Comparison of ENCODE assay signal across 15 cellular contexts in genomic region chr10:44297963-44298362, GRCh38.
DNase-seq lines count a peak whose midpoint lies in the region; ATAC-seq and TF ChIP-seq lines count a peak whose summit lies in the region.
"Had no signal": no experiment of that assay in that cellular context is flagged by ENCODE, and none has a peak within 500 bp of the region (broad histone marks: within the 10 kb centered on the region; RNA-seq: fewer than 3 reads in every experiment).

No MANE protein-coding gene starts in this region.

- DNase-seq in activated CD8-positive, alpha-beta T cell treated with anti-CD3 and anti-CD28 coated beads, Interleukin-2, amount 10 ng/mL, durations not matched to agents 7 days and 5 days = peak; percentile 6
- DNase-seq in activated CD8-positive, alpha-beta T cell treated with anti-CD3 and anti-CD28 coated beads for 36 hours = no peak
- DNase-seq in endodermal cell = peak; percentile 55
- no peak for DNase-seq in activated effector memory CD4-positive, alpha-beta T cell treated with Interleukin-2 at 50 U/mL for 16 hours
- no peak for DNase-seq in stimulated activated CD4-positive, alpha-beta T cell treated with anti-CD3 and anti-CD28 coated beads, Interleukin-4, amount 100 ng/mL, for 4 hours
- no peak for DNase-seq in stimulated activated CD4-positive, alpha-beta T cell treated with anti-CD3 and anti-CD28 coated beads, Interleukin-4, amount 100 ng/mL, for 24 hours
- DNase-seq: 8988T; AML-193; Caco-2; CD8-positive, alpha-beta memory T cell; GF-D8; IMR-90 had no signal

- CTCF ChIA-PET in activated CD8-positive, alpha-beta T cell treated with anti-CD3 and anti-CD28 coated beads, Interleukin-2, amount 10 ng/mL, durations not matched to agents 7 days and 5 days (lab: Charles Lee) = no interaction called here
- CTCF ChIA-PET in activated CD8-positive, alpha-beta T cell treated with anti-CD3 and anti-CD28 coated beads for 36 hours (lab: Charles Lee) = no interaction called here

- H3K36me3 ChIP-seq in endodermal cell (ENCODE audit: control insufficient read depth, insufficient read depth, low read length) (no peaks in the 10 kb centered on the region), iPS-20b (ENCODE audit: insufficient read depth, low read depth, low read length) (no peaks in the 10 kb centered on the region)
- H3K36me3 ChIP-seq: BLaER1 had no signal

- POLR2A ChIA-PET in activated CD8-positive, alpha-beta T cell treated with anti-CD3 and anti-CD28 coated beads, Interleukin-2, amount 10 ng/mL, durations not matched to agents 7 days and 5 days (lab: Charles Lee) = no interaction called here
- POLR2A ChIA-PET in activated CD8-positive, alpha-beta T cell treated with anti-CD3 and anti-CD28 coated beads for 36 hours (lab: Charles Lee) = no interaction called here

- no peak overlapping the region for H3K9ac ChIP-seq in endodermal cell (ENCODE audit: extremely low read depth, low read length, poor library complexity, severe bottlenecking)
- peak overlapping the region; percentile 60; the same call in 1 of the 2 replicates for H3K9ac ChIP-seq in iPS-20b (ENCODE audit: low read depth, low read length)
- H3K9ac ChIP-seq: BLaER1 had no signal

- intact Hi-C loops in activated CD8-positive, alpha-beta T cell treated with anti-CD3 and anti-CD28 coated beads for 36 hours (cut with micrococcal nuclease) = no loop called here

- H3K27ac ChIP-seq in endodermal cell (ENCODE audit: low read depth, low read length) (no peak overlapping the region), iPS-20b (ENCODE audit: low read length) (peak overlapping the region; percentile 3)
- H3K27ac ChIP-seq: BLaER1, HL-60 had no signal

- no peak overlapping the region for H3K4me3 Mint-ChIP-seq in activated CD8-positive, alpha-beta T cell treated with anti-CD3 and anti-CD28 coated beads, Interleukin-2, amount 10 ng/mL, durations not matched to agents 7 days and 5 days
- H3K4me3 Mint-ChIP-seq in activated CD8-positive, alpha-beta T cell treated with anti-CD3 and anti-CD28 coated beads for 36 hours = no peak overlapping the region
- H3K4me3 Mint-ChIP-seq in endodermal cell = no peak overlapping the region
- H3K4me3 Mint-ChIP-seq: CD8-positive, alpha-beta memory T cell had no signal

- no peaks in the 10 kb centered on the region for H3K4me1 Mint-ChIP-seq in activated CD8-positive, alpha-beta T cell treated with anti-CD3 and anti-CD28 coated beads, Interleukin-2, amount 10 ng/mL, durations not matched to agents 7 days and 5 days (ENCODE audit: low read depth)
- no peaks in the 10 kb centered on the region for H3K4me1 Mint-ChIP-seq in activated CD8-positive, alpha-beta T cell treated with anti-CD3 and anti-CD28 coated beads for 36 hours (ENCODE audit: low read depth)
- peaks cover 5% of the 10 kb centered on the region for H3K4me1 Mint-ChIP-seq in endodermal cell
- H3K4me1 Mint-ChIP-seq: CD8-positive, alpha-beta memory T cell had no signal

- H3K27ac Mint-ChIP-seq in activated CD8-positive, alpha-beta T cell treated with anti-CD3 and anti-CD28 coated beads, Interleukin-2, amount 10 ng/mL, durations not matched to agents 7 days and 5 days = no peak overlapping the region
- H3K27ac Mint-ChIP-seq in activated CD8-positive, alpha-beta T cell treated with anti-CD3 and anti-CD28 coated beads for 36 hours = no peak overlapping the region
- no peak overlapping the region for H3K27ac Mint-ChIP-seq in endodermal cell
- H3K27ac Mint-ChIP-seq: CD8-positive, alpha-beta memory T cell had no signal

- H3K4me1 ChIP-seq in endodermal cell (ENCODE audit: control insufficient read depth, insufficient read depth, low read length) (no peaks in the 10 kb centered on the region), iPS-20b (ENCODE audit: insufficient read depth, low read length) (peaks cover 32% of the 10 kb centered on the region; the same call in 1 of the 2 replicates)
- H3K4me1 ChIP-seq: BLaER1, Caco-2 had no signal

- H3K9me3 ChIP-seq in endodermal cell (ENCODE audit: control insufficient read depth, low read length) = no peaks in the 10 kb centered on the region
- no peaks in the 10 kb centered on the region for H3K9me3 ChIP-seq in iPS-20b (ENCODE audit: insufficient read depth, low read depth, low read length)
- H3K9me3 ChIP-seq: Caco-2 had no signal

- ATAC-seq in activated CD8-positive, alpha-beta T cell treated with anti-CD3 and anti-CD28 coated beads, Interleukin-2, amount 10 ng/mL, durations not matched to agents 7 days and 5 days = no peak
- ATAC-seq in activated CD8-positive, alpha-beta T cell treated with anti-CD3 and anti-CD28 coated beads for 36 hours = no peak

- H3K36me3 Mint-ChIP-seq in activated CD8-positive, alpha-beta T cell treated with anti-CD3 and anti-CD28 coated beads, Interleukin-2, amount 10 ng/mL, durations not matched to agents 7 days and 5 days (ENCODE audit: low read depth) = no peaks in the 10 kb centered on the region
- H3K36me3 Mint-ChIP-seq in activated CD8-positive, alpha-beta T cell treated with anti-CD3 and anti-CD28 coated beads for 36 hours (ENCODE audit: low read depth) = no peaks in the 10 kb centered on the region
- H3K36me3 Mint-ChIP-seq in endodermal cell (ENCODE audit: low read depth) = no peaks in the 10 kb centered on the region
- H3K36me3 Mint-ChIP-seq: CD8-positive, alpha-beta memory T cell had no signal

- H3K4me3 ChIP-seq in endodermal cell (ENCODE audit: low read length) (no peak overlapping the region), iPS-20b (ENCODE audit: low read length) (peak overlapping the region; percentile 51; the same call in 1 of the 2 replicates)
- H3K4me3 ChIP-seq: BLaER1 had no signal

- no peak for TF ChIP-seq CTCF in activated CD8-positive, alpha-beta T cell treated with anti-CD3 and anti-CD28 coated beads for 36 hours (IDR thresholded peaks at IDR 0.05)
- TF ChIP-seq CTCF in endodermal cell (conservative IDR thresholded peaks at IDR 0.05) = no peak

- H3K9me3 Mint-ChIP-seq in activated CD8-positive, alpha-beta T cell treated with anti-CD3 and anti-CD28 coated beads, Interleukin-2, amount 10 ng/mL, durations not matched to agents 7 days and 5 days (ENCODE audit: insufficient read depth) = no peaks in the 10 kb centered on the region
- H3K9me3 Mint-ChIP-seq in activated CD8-positive, alpha-beta T cell treated with anti-CD3 and anti-CD28 coated beads for 36 hours = no peaks in the 10 kb centered on the region
- no peaks in the 10 kb centered on the region for H3K9me3 Mint-ChIP-seq in endodermal cell
- H3K9me3 Mint-ChIP-seq: CD8-positive, alpha-beta memory T cell had no signal

- H3K27me3 ChIP-seq in endodermal cell (ENCODE audit: control insufficient read depth, insufficient read depth, low read length, poor library complexity, severe bottlenecking) (peaks cover 16% of the 10 kb centered on the region), iPS-20b (ENCODE audit: insufficient read depth, low read length) (peaks cover 15% of the 10 kb centered on the region)
- H3K27me3 ChIP-seq: BLaER1 had no signal

- WGBS in endodermal cell (ENCODE audit: insufficient coverage in 1 of 2, insufficient read length in 1 of 2), 2 experiments = 8 to 50% methylated on average over 2 to 6 of the region's 6 CpGs

- peaks cover 12% of the 10 kb centered on the region for H3K27me3 Mint-ChIP-seq in activated CD8-positive, alpha-beta T cell treated with anti-CD3 and anti-CD28 coated beads, Interleukin-2, amount 10 ng/mL, durations not matched to agents 7 days and 5 days (ENCODE audit: low read depth)
- H3K27me3 Mint-ChIP-seq in activated CD8-positive, alpha-beta T cell treated with anti-CD3 and anti-CD28 coated beads for 36 hours = peaks cover 7% of the 10 kb centered on the region
- H3K27me3 Mint-ChIP-seq in endodermal cell (ENCODE audit: insufficient read depth) = no peaks in the 10 kb centered on the region

Comparison
In these comparisons a context has a peak if more than half of its experiments do, and no peak if none do; other contexts are left out.
1. DNase-seq: peak in activated CD8-positive, alpha-beta T cell treated with anti-CD3 and anti-CD28 coated beads, Interleukin-2, amount 10 ng/mL, durations not matched to agents 7 days and 5 days (single experiment) and endodermal cell (single experiment); none in activated CD8-positive, alpha-beta T cell treated with anti-CD3 and anti-CD28 coated beads for 36 hours (single experiment), activated effector memory CD4-positive, alpha-beta T cell treated with Interleukin-2 at 50 U/mL for 16 hours (single experiment), stimulated activated CD4-positive, alpha-beta T cell treated with anti-CD3 and anti-CD28 coated beads, Interleukin-4, amount 100 ng/mL, for 4 hours (0 of 2) and stimulated activated CD4-positive, alpha-beta T cell treated with anti-CD3 and anti-CD28 coated beads, Interleukin-4, amount 100 ng/mL, for 24 hours (single experiment).